ENCODE assay signal across 11 cellular contexts in genomic region chr20:9515761-9516657, GRCh38. TPM values are rescaled to one million over a fixed set of nuclear protein-coding genes. Genes with fewer than 3 reads are reported as not detected.
DNase-seq lines count a peak whose midpoint lies in the region; ATAC-seq and TF ChIP-seq lines count a peak whose summit lies in the region.
"Had no signal": no experiment of that assay in that cellular context is flagged by ENCODE, and none has a peak within 500 bp of the region (broad histone marks: within the 10 kb centered on the region; RNA-seq: fewer than 3 reads in every experiment).

No MANE protein-coding gene starts in this region.

- H3K27me3 ChIP-seq in adrenal gland: peaks cover 47% of the 10 kb centered on the region

- H3K4me1 Mint-ChIP-seq in activated naive CD8-positive, alpha-beta T cell treated with anti-CD3 and anti-CD28 coated beads, Interleukin-2, amount 50 U/mL, for 24 hours: peaks cover 3% of the 10 kb centered on the region
- no peaks in the 10 kb centered on the region for H3K4me1 Mint-ChIP-seq in activated naive CD8-positive, alpha-beta T cell treated with anti-CD3 and anti-CD28 coated beads for 36 hours
- H3K4me1 Mint-ChIP-seq in type B pancreatic cell (ENCODE audit: unreplicated experiment): peaks cover 12% of the 10 kb centered on the region

- peak overlapping the region in 1 of 5 donors; percentile 29 for H3K27ac ChIP-seq in adrenal gland

- H3K9me3 ChIP-seq in adrenal gland (replicated peaks in 1 of 3): no peaks in the 10 kb centered on the region

- no peak overlapping the region for H3K27ac Mint-ChIP-seq in activated naive CD8-positive, alpha-beta T cell treated with anti-CD3 and anti-CD28 coated beads, Interleukin-2, amount 50 U/mL, for 24 hours
- no peak overlapping the region for H3K27ac Mint-ChIP-seq in activated naive CD8-positive, alpha-beta T cell treated with anti-CD3 and anti-CD28 coated beads for 36 hours
- no peak overlapping the region for H3K27ac Mint-ChIP-seq in type B pancreatic cell

- peak overlapping the region; percentile 21 for H3K4me3 Mint-ChIP-seq in activated naive CD8-positive, alpha-beta T cell treated with anti-CD3 and anti-CD28 coated beads, Interleukin-2, amount 50 U/mL, for 24 hours
- H3K4me3 Mint-ChIP-seq in activated naive CD8-positive, alpha-beta T cell treated with anti-CD3 and anti-CD28 coated beads for 36 hours: no peak overlapping the region
- peak overlapping the region; percentile 85 for H3K4me3 Mint-ChIP-seq in type B pancreatic cell

- DNase-seq in activated naive CD8-positive, alpha-beta T cell treated with anti-CD3 and anti-CD28 coated beads, Interleukin-2, amount 50 U/mL, for 24 hours: no peak
- no peak for DNase-seq in activated naive CD8-positive, alpha-beta T cell treated with anti-CD3 and anti-CD28 coated beads for 36 hours
- DNase-seq in adrenal gland (peak in 6 of 7 donors; percentile 36 to 63 (median 42)), left kidney (ENCODE audit: low read depth, low spot score) (peak; percentile 63), type B pancreatic cell (ENCODE audit: extremely low spot score, unreplicated experiment) (no peak), NCI-H69 (lab: John Stamatoyannopoulos, UW) (no peak), AML-193 (lab: John Stamatoyannopoulos, UW) (no peak)
- no peak for DNase-seq in activated CD4-positive, alpha-beta T cell treated with anti-CD3 and anti-CD28 coated beads for 48 hours

- intact Hi-C loops in adrenal gland (cut with DNase I): no loop called here

- H3K36me3 ChIP-seq in adrenal gland (replicated peaks in 1 of 2): no peaks in the 10 kb centered on the region

- no peaks in the 10 kb centered on the region for H3K36me3 Mint-ChIP-seq in activated naive CD8-positive, alpha-beta T cell treated with anti-CD3 and anti-CD28 coated beads, Interleukin-2, amount 50 U/mL, for 24 hours (ENCODE audit: low read depth)
- H3K36me3 Mint-ChIP-seq in activated naive CD8-positive, alpha-beta T cell treated with anti-CD3 and anti-CD28 coated beads for 36 hours: no peaks in the 10 kb centered on the region
- no peaks in the 10 kb centered on the region for H3K36me3 Mint-ChIP-seq in type B pancreatic cell

- H3K4me3 ChIP-seq in adrenal gland: peak overlapping the region in 1 of 4 donors; percentile 13

- no peaks in the 10 kb centered on the region for H3K9me3 Mint-ChIP-seq in activated naive CD8-positive, alpha-beta T cell treated with anti-CD3 and anti-CD28 coated beads, Interleukin-2, amount 50 U/mL, for 24 hours
- H3K9me3 Mint-ChIP-seq in activated naive CD8-positive, alpha-beta T cell treated with anti-CD3 and anti-CD28 coated beads for 36 hours: no peaks in the 10 kb centered on the region
- H3K9me3 Mint-ChIP-seq in type B pancreatic cell: no peaks in the 10 kb centered on the region

- H3K4me1 ChIP-seq in adrenal gland (replicated peaks in 1 of 2): peaks cover 0 to 8% of the 10 kb centered on the region in 2 donors

- peaks cover 63% of the 10 kb centered on the region for H3K27me3 Mint-ChIP-seq in activated naive CD8-positive, alpha-beta T cell treated with anti-CD3 and anti-CD28 coated beads, Interleukin-2, amount 50 U/mL, for 24 hours
- H3K27me3 Mint-ChIP-seq in activated naive CD8-positive, alpha-beta T cell treated with anti-CD3 and anti-CD28 coated beads for 36 hours: peaks cover 70% of the 10 kb centered on the region
- H3K27me3 Mint-ChIP-seq in type B pancreatic cell: peaks cover 88% of the 10 kb centered on the region

- TF ChIP-seq CTCF in adrenal gland (IDR thresholded peaks at IDR 0.05): no peak
- no peak for TF ChIP-seq CTCF in type B pancreatic cell (conservative IDR thresholded peaks at IDR 0.05)

- 5 to 14% (median 8%) methylated on average over 27 to 57 of the region's 57 CpGs for WGBS in adrenal gland, 4 donors

- ATAC-seq in activated naive CD8-positive, alpha-beta T cell treated with anti-CD3 and anti-CD28 coated beads, Interleukin-2, amount 50 U/mL, for 24 hours: no peak
- ATAC-seq: activated CD4-positive, CD25-positive, alpha-beta regulatory T cell treated with anti-CD3 and anti-CD28 coated beads, Interleukin-2, amount 50 U/mL, for 24 hours had no signal

- no peak for TF ChIP-seq POLR2A in adrenal gland (IDR thresholded peaks at IDR 0.05)

RNA-seq across cellular contexts. Expression of gene LAMP5, which starts 1.6 kb away (rescaled TPM):
- not detected for total RNA-seq in activated naive CD8-positive, alpha-beta T cell treated with anti-CD3 and anti-CD28 coated beads for 36 hours
- total RNA-seq in adrenal gland (1 to 10 TPM in 5 of 8 donors, under 1 TPM in 3; 0.35 to 6.6 (median 1.3) TPM), type B pancreatic cell (ENCODE audit: low replicate concordance) (3.3 and 7.6 TPM in 2 replicates)
- polyA plus RNA-seq in adrenal gland: 1 to 10 TPM; 1.4 to 3.5 (median 2.5) TPM
- total RNA-seq: NCI-H460 had no signal
- polyA plus RNA-seq: keratinocyte had no signal

Comparison
In these comparisons a context has a peak if more than half of its experiments do, and no peak if none do; other contexts are left out.
1. DNase-seq: peak in adrenal gland (6 of 7) and left kidney (single experiment); none in activated naive CD8-positive, alpha-beta T cell treated with anti-CD3 and anti-CD28 coated beads, Interleukin-2, amount 50 U/mL, for 24 hours (single experiment), activated naive CD8-positive, alpha-beta T cell treated with anti-CD3 and anti-CD28 coated beads for 36 hours (single experiment), type B pancreatic cell (single experiment), NCI-H69 (single experiment), AML-193 (0 of 2) and activated CD4-positive, alpha-beta T cell treated with anti-CD3 and anti-CD28 coated beads for 48 hours (single experiment).